ENCODE assay signal across 10 cellular contexts in genomic region chr19:40450664-40451063, GRCh38. TPM values are rescaled to one million over a fixed set of nuclear protein-coding genes. Genes with fewer than 3 reads are reported as not detected.
"Had no signal": no experiment of that assay in that cellular context is flagged by ENCODE, and none has a peak within 500 bp of the region (broad histone marks: within the 10 kb centered on the region; RNA-seq: fewer than 3 reads in every experiment).

No MANE protein-coding gene starts in this region.

- FAIRE-seq: H1, H54, HepG2 had no signal

- H3K9me3 Mint-ChIP-seq: GM23338, H9, HFFc6 had no signal

- H2AFZ ChIP-seq: GM23338 had no signal

- H3K27ac Mint-ChIP-seq: GM23338, HFFc6 had no signal

- H3K4me2 ChIP-seq: GM23338 had no signal

- H3K27ac ChIP-seq: HL-60 had no signal

- H3K4me3 ChIP-seq: GM23338 had no signal

- DNase-seq: H9, HCEC 1CT, HFFc6, KBM-7 had no signal

- ATAC-seq: GM23338, HepG2 had no signal

- H3K4me3 Mint-ChIP-seq: GM23338, H9, HFFc6 had no signal

RNA-seq across cellular contexts. Expression of gene SPTBN4, which starts 16.1 kb away (rescaled TPM):
- total RNA-seq: HT1080 had no signal

RNA-seq across cellular contexts. Expression of gene PRX, which starts 37.5 kb away (rescaled TPM):
- total RNA-seq: HT1080 had no signal
